Comparison of ENCODE assay signal across 1 cellular context in the genomic region with DNA sequence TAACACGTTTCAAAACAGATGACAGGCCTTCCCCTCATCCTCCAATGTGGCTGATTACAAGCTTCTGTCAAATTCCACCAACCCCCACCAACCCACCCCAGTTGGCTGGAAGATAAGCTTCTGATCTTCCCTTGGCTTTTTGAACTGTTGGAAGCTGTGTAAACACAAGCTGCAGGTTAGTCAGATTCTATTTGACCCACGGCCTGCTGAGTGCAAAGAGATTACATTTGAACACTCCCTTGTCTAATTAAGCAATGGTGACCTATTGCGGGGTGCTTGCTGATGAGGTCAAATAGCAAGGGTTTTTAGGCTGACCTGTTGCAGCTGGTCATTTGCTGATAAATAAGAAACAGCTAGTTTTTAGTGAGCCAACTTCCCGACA.
A peak's percentile ranks its signal among the peaks of the same experiment; 100 is the strongest.
TF ChIP-seq lines count a peak whose summit lies in the region.

No MANE protein-coding gene starts in this region.

TF ChIP-seq in HepG2, 621 proteins besides CTCF, POLR2A, EP300 and RAD21 (continued from another document and continues in another):
- TF ChIP-seq, protein P1, sequence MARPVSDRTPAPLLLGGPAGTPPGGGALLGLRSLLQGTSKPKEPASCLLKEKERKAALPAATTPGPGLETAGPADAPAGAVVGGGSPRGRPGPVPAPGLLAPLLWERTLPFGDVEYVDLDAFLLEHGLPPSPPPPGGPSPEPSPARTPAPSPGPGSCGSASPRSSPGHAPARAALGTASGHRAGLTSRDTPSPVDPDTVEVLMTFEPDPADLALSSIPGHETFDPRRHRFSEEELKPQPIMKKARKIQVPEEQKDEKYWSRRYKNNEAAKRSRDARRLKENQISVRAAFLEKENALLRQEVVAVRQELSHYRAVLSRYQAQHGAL (CRISPR knock-in tag; IDR thresholded peaks at IDR 0.05; ENCODE audit: not compliant biosample characterization): no peak
- TF ChIP-seq ZNF331 (CRISPR knock-in tag; IDR thresholded peaks at IDR 0.05): peak; percentile 63; the same call in 1 of the 2 replicates
- TF ChIP-seq, protein P2, sequence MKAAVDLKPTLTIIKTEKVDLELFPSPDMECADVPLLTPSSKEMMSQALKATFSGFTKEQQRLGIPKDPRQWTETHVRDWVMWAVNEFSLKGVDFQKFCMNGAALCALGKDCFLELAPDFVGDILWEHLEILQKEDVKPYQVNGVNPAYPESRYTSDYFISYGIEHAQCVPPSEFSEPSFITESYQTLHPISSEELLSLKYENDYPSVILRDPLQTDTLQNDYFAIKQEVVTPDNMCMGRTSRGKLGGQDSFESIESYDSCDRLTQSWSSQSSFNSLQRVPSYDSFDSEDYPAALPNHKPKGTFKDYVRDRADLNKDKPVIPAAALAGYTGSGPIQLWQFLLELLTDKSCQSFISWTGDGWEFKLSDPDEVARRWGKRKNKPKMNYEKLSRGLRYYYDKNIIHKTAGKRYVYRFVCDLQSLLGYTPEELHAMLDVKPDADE (CRISPR knock-in tag; IDR thresholded peaks at IDR 0.05): no peak
- TF ChIP-seq, protein P3, sequence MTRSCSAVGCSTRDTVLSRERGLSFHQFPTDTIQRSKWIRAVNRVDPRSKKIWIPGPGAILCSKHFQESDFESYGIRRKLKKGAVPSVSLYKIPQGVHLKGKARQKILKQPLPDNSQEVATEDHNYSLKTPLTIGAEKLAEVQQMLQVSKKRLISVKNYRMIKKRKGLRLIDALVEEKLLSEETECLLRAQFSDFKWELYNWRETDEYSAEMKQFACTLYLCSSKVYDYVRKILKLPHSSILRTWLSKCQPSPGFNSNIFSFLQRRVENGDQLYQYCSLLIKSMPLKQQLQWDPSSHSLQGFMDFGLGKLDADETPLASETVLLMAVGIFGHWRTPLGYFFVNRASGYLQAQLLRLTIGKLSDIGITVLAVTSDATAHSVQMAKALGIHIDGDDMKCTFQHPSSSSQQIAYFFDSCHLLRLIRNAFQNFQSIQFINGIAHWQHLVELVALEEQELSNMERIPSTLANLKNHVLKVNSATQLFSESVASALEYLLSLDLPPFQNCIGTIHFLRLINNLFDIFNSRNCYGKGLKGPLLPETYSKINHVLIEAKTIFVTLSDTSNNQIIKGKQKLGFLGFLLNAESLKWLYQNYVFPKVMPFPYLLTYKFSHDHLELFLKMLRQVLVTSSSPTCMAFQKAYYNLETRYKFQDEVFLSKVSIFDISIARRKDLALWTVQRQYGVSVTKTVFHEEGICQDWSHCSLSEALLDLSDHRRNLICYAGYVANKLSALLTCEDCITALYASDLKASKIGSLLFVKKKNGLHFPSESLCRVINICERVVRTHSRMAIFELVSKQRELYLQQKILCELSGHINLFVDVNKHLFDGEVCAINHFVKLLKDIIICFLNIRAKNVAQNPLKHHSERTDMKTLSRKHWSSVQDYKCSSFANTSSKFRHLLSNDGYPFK (CRISPR knock-in tag; IDR thresholded peaks at IDR 0.05; ENCODE audit: borderline replicate concordance): no peak
- TF ChIP-seq AHR (CRISPR knock-in tag; IDR thresholded peaks at IDR 0.05): no peak
- TF ChIP-seq ZNF644 (CRISPR knock-in tag; IDR thresholded peaks at IDR 0.05; ENCODE audit: low read depth): peak; percentile 81
- peak; percentile 65 for TF ChIP-seq CBX5 (CRISPR knock-in tag; IDR thresholded peaks at IDR 0.05; ENCODE audit: borderline replicate concordance)
- no peak for TF ChIP-seq SOX6 (IDR thresholded peaks at IDR 0.05)
- peak; percentile 73 for TF ChIP-seq SOX6 (CRISPR knock-in tag; IDR thresholded peaks at IDR 0.05)
- TF ChIP-seq RARA (CRISPR knock-in tag; IDR thresholded peaks at IDR 0.05): peak; percentile 69
- TF ChIP-seq ZNF558 (CRISPR knock-in tag; IDR thresholded peaks at IDR 0.05; ENCODE audit: borderline replicate concordance): 0 out of 2 replicates have a peak, but pooled peaks have one; percentile 40
- TF ChIP-seq, protein P4, sequence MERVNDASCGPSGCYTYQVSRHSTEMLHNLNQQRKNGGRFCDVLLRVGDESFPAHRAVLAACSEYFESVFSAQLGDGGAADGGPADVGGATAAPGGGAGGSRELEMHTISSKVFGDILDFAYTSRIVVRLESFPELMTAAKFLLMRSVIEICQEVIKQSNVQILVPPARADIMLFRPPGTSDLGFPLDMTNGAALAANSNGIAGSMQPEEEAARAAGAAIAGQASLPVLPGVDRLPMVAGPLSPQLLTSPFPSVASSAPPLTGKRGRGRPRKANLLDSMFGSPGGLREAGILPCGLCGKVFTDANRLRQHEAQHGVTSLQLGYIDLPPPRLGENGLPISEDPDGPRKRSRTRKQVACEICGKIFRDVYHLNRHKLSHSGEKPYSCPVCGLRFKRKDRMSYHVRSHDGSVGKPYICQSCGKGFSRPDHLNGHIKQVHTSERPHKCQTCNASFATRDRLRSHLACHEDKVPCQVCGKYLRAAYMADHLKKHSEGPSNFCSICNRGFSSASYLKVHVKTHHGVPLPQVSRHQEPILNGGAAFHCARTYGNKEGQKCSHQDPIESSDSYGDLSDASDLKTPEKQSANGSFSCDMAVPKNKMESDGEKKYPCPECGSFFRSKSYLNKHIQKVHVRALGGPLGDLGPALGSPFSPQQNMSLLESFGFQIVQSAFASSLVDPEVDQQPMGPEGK (CRISPR knock-in tag; IDR thresholded peaks at IDR 0.05): peak; percentile 92
- TF ChIP-seq, protein P5, sequence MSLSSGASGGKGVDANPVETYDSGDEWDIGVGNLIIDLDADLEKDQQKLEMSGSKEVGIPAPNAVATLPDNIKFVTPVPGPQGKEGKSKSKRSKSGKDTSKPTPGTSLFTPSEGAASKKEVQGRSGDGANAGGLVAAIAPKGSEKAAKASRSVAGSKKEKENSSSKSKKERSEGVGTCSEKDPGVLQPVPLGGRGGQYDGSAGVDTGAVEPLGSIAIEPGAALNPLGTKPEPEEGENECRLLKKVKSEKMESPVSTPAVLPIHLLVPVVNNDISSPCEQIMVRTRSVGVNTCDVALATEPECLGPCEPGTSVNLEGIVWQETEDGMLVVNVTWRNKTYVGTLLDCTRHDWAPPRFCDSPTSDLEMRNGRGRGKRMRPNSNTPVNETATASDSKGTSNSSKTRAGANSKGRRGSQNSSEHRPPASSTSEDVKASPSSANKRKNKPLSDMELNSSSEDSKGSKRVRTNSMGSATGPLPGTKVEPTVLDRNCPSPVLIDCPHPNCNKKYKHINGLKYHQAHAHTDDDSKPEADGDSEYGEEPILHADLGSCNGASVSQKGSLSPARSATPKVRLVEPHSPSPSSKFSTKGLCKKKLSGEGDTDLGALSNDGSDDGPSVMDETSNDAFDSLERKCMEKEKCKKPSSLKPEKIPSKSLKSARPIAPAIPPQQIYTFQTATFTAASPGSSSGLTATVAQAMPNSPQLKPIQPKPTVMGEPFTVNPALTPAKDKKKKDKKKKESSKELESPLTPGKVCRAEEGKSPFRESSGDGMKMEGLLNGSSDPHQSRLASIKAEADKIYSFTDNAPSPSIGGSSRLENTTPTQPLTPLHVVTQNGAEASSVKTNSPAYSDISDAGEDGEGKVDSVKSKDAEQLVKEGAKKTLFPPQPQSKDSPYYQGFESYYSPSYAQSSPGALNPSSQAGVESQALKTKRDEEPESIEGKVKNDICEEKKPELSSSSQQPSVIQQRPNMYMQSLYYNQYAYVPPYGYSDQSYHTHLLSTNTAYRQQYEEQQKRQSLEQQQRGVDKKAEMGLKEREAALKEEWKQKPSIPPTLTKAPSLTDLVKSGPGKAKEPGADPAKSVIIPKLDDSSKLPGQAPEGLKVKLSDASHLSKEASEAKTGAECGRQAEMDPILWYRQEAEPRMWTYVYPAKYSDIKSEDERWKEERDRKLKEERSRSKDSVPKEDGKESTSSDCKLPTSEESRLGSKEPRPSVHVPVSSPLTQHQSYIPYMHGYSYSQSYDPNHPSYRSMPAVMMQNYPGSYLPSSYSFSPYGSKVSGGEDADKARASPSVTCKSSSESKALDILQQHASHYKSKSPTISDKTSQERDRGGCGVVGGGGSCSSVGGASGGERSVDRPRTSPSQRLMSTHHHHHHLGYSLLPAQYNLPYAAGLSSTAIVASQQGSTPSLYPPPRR (CRISPR knock-in tag; IDR thresholded peaks at IDR 0.05; ENCODE audit: borderline replicate concordance): peak; percentile 96
- TF ChIP-seq ZNF263 (CRISPR knock-in tag; IDR thresholded peaks at IDR 0.05): 0 out of 2 replicates have a peak, but pooled peaks have one; percentile 27
- TF ChIP-seq MIXL1 (CRISPR knock-in tag; IDR thresholded peaks at IDR 0.05): peak; percentile 77
- TF ChIP-seq, protein P6, sequence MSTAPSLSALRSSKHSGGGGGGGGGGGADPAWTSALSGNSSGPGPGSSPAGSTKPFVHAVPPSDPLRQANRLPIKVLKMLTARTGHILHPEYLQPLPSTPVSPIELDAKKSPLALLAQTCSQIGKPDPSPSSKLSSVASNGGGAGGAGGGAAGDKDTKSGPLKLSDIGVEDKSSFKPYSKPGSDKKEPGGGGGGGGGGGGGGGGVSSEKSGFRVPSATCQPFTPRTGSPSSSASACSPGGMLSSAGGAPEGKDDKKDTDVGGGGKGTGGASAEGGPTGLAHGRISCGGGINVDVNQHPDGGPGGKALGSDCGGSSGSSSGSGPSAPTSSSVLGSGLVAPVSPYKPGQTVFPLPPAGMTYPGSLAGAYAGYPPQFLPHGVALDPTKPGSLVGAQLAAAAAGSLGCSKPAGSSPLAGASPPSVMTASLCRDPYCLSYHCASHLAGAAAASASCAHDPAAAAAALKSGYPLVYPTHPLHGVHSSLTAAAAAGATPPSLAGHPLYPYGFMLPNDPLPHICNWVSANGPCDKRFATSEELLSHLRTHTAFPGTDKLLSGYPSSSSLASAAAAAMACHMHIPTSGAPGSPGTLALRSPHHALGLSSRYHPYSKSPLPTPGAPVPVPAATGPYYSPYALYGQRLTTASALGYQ (CRISPR knock-in tag; IDR thresholded peaks at IDR 0.05): peak; percentile 71; the same call in 1 of the 2 replicates
- TF ChIP-seq ATF7 (IDR thresholded peaks at IDR 0.05): no peak
- no peak for TF ChIP-seq ATF7 (CRISPR knock-in tag; IDR thresholded peaks at IDR 0.05)
- TF ChIP-seq, protein P7, sequence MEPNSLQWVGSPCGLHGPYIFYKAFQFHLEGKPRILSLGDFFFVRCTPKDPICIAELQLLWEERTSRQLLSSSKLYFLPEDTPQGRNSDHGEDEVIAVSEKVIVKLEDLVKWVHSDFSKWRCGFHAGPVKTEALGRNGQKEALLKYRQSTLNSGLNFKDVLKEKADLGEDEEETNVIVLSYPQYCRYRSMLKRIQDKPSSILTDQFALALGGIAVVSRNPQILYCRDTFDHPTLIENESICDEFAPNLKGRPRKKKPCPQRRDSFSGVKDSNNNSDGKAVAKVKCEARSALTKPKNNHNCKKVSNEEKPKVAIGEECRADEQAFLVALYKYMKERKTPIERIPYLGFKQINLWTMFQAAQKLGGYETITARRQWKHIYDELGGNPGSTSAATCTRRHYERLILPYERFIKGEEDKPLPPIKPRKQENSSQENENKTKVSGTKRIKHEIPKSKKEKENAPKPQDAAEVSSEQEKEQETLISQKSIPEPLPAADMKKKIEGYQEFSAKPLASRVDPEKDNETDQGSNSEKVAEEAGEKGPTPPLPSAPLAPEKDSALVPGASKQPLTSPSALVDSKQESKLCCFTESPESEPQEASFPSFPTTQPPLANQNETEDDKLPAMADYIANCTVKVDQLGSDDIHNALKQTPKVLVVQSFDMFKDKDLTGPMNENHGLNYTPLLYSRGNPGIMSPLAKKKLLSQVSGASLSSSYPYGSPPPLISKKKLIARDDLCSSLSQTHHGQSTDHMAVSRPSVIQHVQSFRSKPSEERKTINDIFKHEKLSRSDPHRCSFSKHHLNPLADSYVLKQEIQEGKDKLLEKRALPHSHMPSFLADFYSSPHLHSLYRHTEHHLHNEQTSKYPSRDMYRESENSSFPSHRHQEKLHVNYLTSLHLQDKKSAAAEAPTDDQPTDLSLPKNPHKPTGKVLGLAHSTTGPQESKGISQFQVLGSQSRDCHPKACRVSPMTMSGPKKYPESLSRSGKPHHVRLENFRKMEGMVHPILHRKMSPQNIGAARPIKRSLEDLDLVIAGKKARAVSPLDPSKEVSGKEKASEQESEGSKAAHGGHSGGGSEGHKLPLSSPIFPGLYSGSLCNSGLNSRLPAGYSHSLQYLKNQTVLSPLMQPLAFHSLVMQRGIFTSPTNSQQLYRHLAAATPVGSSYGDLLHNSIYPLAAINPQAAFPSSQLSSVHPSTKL (CRISPR knock-in tag; IDR thresholded peaks at IDR 0.05): peak; percentile 80
- peak; percentile 41 for TF ChIP-seq CCAR2 (optimal IDR thresholded peaks at IDR 0.05; ENCODE audit: low read depth, low read length)
- peak; percentile 78; the same call in 1 of the 2 replicates for TF ChIP-seq DPF2 (CRISPR knock-in tag; IDR thresholded peaks at IDR 0.05; ENCODE audit: borderline replicate concordance, low read depth)
- TF ChIP-seq, protein P8, sequence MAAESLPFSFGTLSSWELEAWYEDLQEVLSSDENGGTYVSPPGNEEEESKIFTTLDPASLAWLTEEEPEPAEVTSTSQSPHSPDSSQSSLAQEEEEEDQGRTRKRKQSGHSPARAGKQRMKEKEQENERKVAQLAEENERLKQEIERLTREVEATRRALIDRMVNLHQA (CRISPR knock-in tag; IDR thresholded peaks at IDR 0.05): no peak
- no peak for TF ChIP-seq ZNF460 (CRISPR knock-in tag; IDR thresholded peaks at IDR 0.05; ENCODE audit: borderline replicate concordance)
- 0 out of 2 replicates have a peak, but pooled peaks have one; percentile 57 for TF ChIP-seq NFIC (IDR thresholded peaks at IDR 0.05; ENCODE audit: low read length)
- TF ChIP-seq, protein P9, sequence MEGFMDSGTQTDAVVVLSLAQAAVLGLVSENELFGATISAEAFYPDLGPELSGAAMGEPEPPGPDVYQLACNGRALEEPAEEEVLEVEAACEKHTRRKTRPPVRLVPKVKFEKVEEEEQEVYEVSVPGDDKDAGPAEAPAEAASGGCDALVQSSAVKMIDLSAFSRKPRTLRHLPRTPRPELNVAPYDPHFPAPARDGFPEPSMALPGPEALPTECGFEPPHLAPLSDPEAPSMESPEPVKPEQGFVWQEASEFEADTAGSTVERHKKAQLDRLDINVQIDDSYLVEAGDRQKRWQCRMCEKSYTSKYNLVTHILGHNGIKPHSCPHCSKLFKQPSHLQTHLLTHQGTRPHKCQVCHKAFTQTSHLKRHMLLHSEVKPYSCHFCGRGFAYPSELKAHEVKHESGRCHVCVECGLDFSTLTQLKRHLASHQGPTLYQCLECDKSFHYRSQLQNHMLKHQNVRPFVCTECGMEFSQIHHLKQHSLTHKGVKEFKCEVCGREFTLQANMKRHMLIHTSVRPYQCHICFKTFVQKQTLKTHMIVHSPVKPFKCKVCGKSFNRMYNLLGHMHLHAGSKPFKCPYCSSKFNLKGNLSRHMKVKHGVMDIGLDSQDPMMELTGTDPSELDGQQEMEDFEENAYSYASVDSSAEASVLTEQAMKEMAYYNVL (CRISPR knock-in tag; IDR thresholded peaks at IDR 0.05; ENCODE audit: borderline replicate concordance): no peak
- no peak for TF ChIP-seq SMAD9 (CRISPR knock-in tag; IDR thresholded peaks at IDR 0.05)
- peak; percentile 87 for TF ChIP-seq HHEX (CRISPR knock-in tag; IDR thresholded peaks at IDR 0.05)
- no peak for TF ChIP-seq ZNF720 (CRISPR knock-in tag; IDR thresholded peaks at IDR 0.05)
